ENCODE assay signal across 1 cellular context in genomic region chr2:119156891-119157773, GRCh38.
A peak's percentile ranks its signal among the peaks of the same experiment; 100 is the strongest.
TF ChIP-seq lines count a peak whose summit lies in the region.

No MANE protein-coding gene starts in this region.

TF ChIP-seq in H1, 55 proteins besides CTCF, POLR2A, EP300 and RAD21:
- peak; percentile 79 for TF ChIP-seq EZH2 (IDR thresholded peaks at IDR 0.05; ENCODE audit: low read depth, low read length, severe bottlenecking)
- no peak for TF ChIP-seq ATF3 (IDR thresholded peaks at IDR 0.05; ENCODE audit: insufficient read depth, low read depth, low read length)
- TF ChIP-seq TCF12 (IDR thresholded peaks at IDR 0.05; ENCODE audit: low read depth, low read length) = no peak
- TF ChIP-seq SIRT6 (IDR thresholded peaks at IDR 0.05; ENCODE audit: low read length) = no peak
- no peak for TF ChIP-seq SIN3A (conservative IDR thresholded peaks at IDR 0.05 in 1 of 2, IDR thresholded peaks at IDR 0.05 in 1 of 2; ENCODE audit: low read depth in 1 of 2, low read length in 2 of 2)
- no peak for TF ChIP-seq HDAC6 (IDR thresholded peaks at IDR 0.05; ENCODE audit: low read depth, low read length)
- no peak for TF ChIP-seq EGR1 (IDR thresholded peaks at IDR 0.05; ENCODE audit: borderline replicate concordance, low read depth, low read length)
- TF ChIP-seq E2F6 (IDR thresholded peaks at IDR 0.05) = peak; percentile 93
- TF ChIP-seq RFX5 (IDR thresholded peaks at IDR 0.05; ENCODE audit: borderline replicate concordance, low read depth, low read length) = no peak
- TF ChIP-seq HDAC2 (IDR thresholded peaks at IDR 0.05; ENCODE audit: borderline replicate concordance in 1 of 2, low read depth in 2 of 2, low read length in 2 of 2) = no peak
- no peak for TF ChIP-seq CTBP2 (IDR thresholded peaks at IDR 0.05; ENCODE audit: borderline replicate concordance, insufficient read depth, insufficient read length, low read length)
- TF ChIP-seq RXRA (IDR thresholded peaks at IDR 0.05; ENCODE audit: insufficient read depth, low read depth, low read length) = no peak
- TF ChIP-seq MAX (IDR thresholded peaks at IDR 0.05) = peak; percentile 81
- no peak for TF ChIP-seq SRF (IDR thresholded peaks at IDR 0.05; ENCODE audit: low read depth, low read length)
- TF ChIP-seq RNF2 (IDR thresholded peaks at IDR 0.05; ENCODE audit: borderline replicate concordance, low read depth, low read length, missing control alignments, poor library complexity, severe bottlenecking) = peak; percentile 30
- TF ChIP-seq SP1 (IDR thresholded peaks at IDR 0.05; ENCODE audit: low read depth, low read length) = no peak
- no peak for TF ChIP-seq CHD7 (IDR thresholded peaks at IDR 0.05; ENCODE audit: insufficient replicate concordance, low read length)
- no peak for TF ChIP-seq GTF2F1 (IDR thresholded peaks at IDR 0.05; ENCODE audit: borderline replicate concordance, low read depth, low read length)
- no peak for TF ChIP-seq SP2 (IDR thresholded peaks at IDR 0.05; ENCODE audit: low read length)
- peak; percentile 93 for TF ChIP-seq KDM4A (IDR thresholded peaks at IDR 0.05; ENCODE audit: low read depth, low read length, severe bottlenecking)
- no peak for TF ChIP-seq POU5F1 (IDR thresholded peaks at IDR 0.05; ENCODE audit: low read depth, low read length)
- no peak for TF ChIP-seq JUN (IDR thresholded peaks at IDR 0.05; ENCODE audit: low read depth, low read length)
- TF ChIP-seq JUND (IDR thresholded peaks at IDR 0.05; ENCODE audit: low read length) = no peak
- no peak for TF ChIP-seq ASH2L (IDR thresholded peaks at IDR 0.05; ENCODE audit: low read length)
- no peak for TF ChIP-seq CHD2 (IDR thresholded peaks at IDR 0.05; ENCODE audit: low read length)
- no peak for TF ChIP-seq SIX5 (IDR thresholded peaks at IDR 0.05; ENCODE audit: low read depth, low read length)
- no peak for TF ChIP-seq RBBP5 (IDR thresholded peaks at IDR 0.05; ENCODE audit: borderline replicate concordance, low read depth, low read length)
- peak; percentile 44; the same call in 1 of the 2 replicates for TF ChIP-seq CREB1 (IDR thresholded peaks at IDR 0.05)
- peak; percentile 86 for TF ChIP-seq SUZ12 (IDR thresholded peaks at IDR 0.05; ENCODE audit: low read length)
- no peak; the same call in 1 of the 2 replicates for TF ChIP-seq POLR2AphosphoS5 (IDR thresholded peaks at IDR 0.05; ENCODE audit: low read depth, low read length)
- no peak for TF ChIP-seq KDM5A (IDR thresholded peaks at IDR 0.05; ENCODE audit: low read length)
- no peak for TF ChIP-seq CBX8 (IDR thresholded peaks at IDR 0.05; ENCODE audit: borderline replicate concordance, low read depth, low read length)
- TF ChIP-seq NRF1 (IDR thresholded peaks at IDR 0.05; ENCODE audit: low read depth, low read length) = no peak
- TF ChIP-seq MAFK (IDR thresholded peaks at IDR 0.05; ENCODE audit: low read depth, low read length) = no peak
- TF ChIP-seq CHD1 (IDR thresholded peaks at IDR 0.05; ENCODE audit: low read depth, low read length) = no peak
- 0 out of 2 replicates have a peak, but pooled peaks have one; percentile 3 for TF ChIP-seq TAF1 (IDR thresholded peaks at IDR 0.05; ENCODE audit: low read depth, low read length)
- TF ChIP-seq NANOG (IDR thresholded peaks at IDR 0.05; ENCODE audit: insufficient read depth, low read depth, low read length, poor library complexity, severe bottlenecking) = no peak
- no peak for TF ChIP-seq PHF8 (conservative IDR thresholded peaks at IDR 0.05; ENCODE audit: low read depth, low read length)
- TF ChIP-seq TEAD4 (IDR thresholded peaks at IDR 0.05; ENCODE audit: low read depth, low read length) = no peak
- TF ChIP-seq BCL11A (IDR thresholded peaks at IDR 0.05; ENCODE audit: low read depth in 2 of 2, low read length in 2 of 2) = no peak
- no peak for TF ChIP-seq GABPA (IDR thresholded peaks at IDR 0.05; ENCODE audit: borderline replicate concordance, insufficient read depth, low read length)
- no peak for TF ChIP-seq ATF2 (IDR thresholded peaks at IDR 0.05; ENCODE audit: low read length)
- TF ChIP-seq SP4 (IDR thresholded peaks at IDR 0.05; ENCODE audit: low read length) = no peak
- TF ChIP-seq BACH1 (IDR thresholded peaks at IDR 0.05; ENCODE audit: low read length) = no peak
- TF ChIP-seq SAP30 (IDR thresholded peaks at IDR 0.05; ENCODE audit: insufficient read depth, insufficient replicate concordance, low read length) = no peak
- no peak for TF ChIP-seq FOSL1 (IDR thresholded peaks at IDR 0.05; ENCODE audit: insufficient read depth, low read depth, low read length)
